In genomic region chr1:30612666-30613065, GRCh38 we compare ENCODE assay signal across 11 cellular contexts.
DNase-seq lines count a peak whose midpoint lies in the region; TF ChIP-seq lines count a peak whose summit lies in the region.
"Had no signal": no experiment of that assay in that cellular context is flagged by ENCODE, and none has a peak within 500 bp of the region (broad histone marks: within the 10 kb centered on the region; RNA-seq: fewer than 3 reads in every experiment).

No MANE protein-coding gene starts in this region.

- no peak for TF ChIP-seq POLR2A in erythroblast (IDR thresholded peaks at IDR 0.05; ENCODE audit: low read length)

- DNase-seq in NCI-H1694 (lab: John Stamatoyannopoulos, UW) (peak; percentile 9), NCI-H1694 treated with DMSO at 0.1 percent for 48 hours (lab: John Stamatoyannopoulos, UW) (no peak), DMS 273 (lab: John Stamatoyannopoulos, UW; ENCODE audit: unreplicated experiment) (peak; percentile 53), NCI-H2171 treated with DMSO at 0.1 percent for 48 hours (lab: John Stamatoyannopoulos, UW) (peak; percentile 74), cerebellar cortex (ENCODE audit: low spot score) (peak; percentile 5), NOMO-1 (lab: John Stamatoyannopoulos, UW; ENCODE audit: unreplicated experiment in 2 of 2) (no peak), erythroblast (lab: John Stamatoyannopoulos, UW) (no peak)
- DNase-seq in activated CD4-positive, alpha-beta T cell treated with anti-CD3 and anti-CD28 coated beads, Interleukin-2, amount 50 U/mL, for 1 hour, result no peak
- DNase-seq: 8988T; CD8-positive, alpha-beta memory T cell; NCI-H748 treated with DMSO at 0.1 percent for 48 hours had no signal

Comparison
In these comparisons a context has a peak if more than half of its experiments do, and no peak if none do; other contexts are left out.
1. DNase-seq: peak in NCI-H1694 (single experiment), DMS 273 (single experiment), NCI-H2171 treated with DMSO at 0.1 percent for 48 hours (single experiment) and cerebellar cortex (single experiment); none in NCI-H1694 treated with DMSO at 0.1 percent for 48 hours (single experiment), activated CD4-positive, alpha-beta T cell treated with anti-CD3 and anti-CD28 coated beads, Interleukin-2, amount 50 U/mL, for 1 hour (single experiment), NOMO-1 (0 of 2) and erythroblast (0 of 2).